Comparison of ENCODE assay signal across 11 cellular contexts in genomic region chr17:80751070-80751459, GRCh38.
DNase-seq lines count a peak whose midpoint lies in the region; ATAC-seq and TF ChIP-seq lines count a peak whose summit lies in the region.
"Had no signal": no experiment of that assay in that cellular context is flagged by ENCODE, and none has a peak within 500 bp of the region (broad histone marks: within the 10 kb centered on the region; RNA-seq: fewer than 3 reads in every experiment).

No MANE protein-coding gene starts in this region.

- peaks cover 37% of the 10 kb centered on the region for H3K36me3 ChIP-seq in KOPT-K1 (ENCODE audit: insufficient read depth, low read length)

- no peaks in the 10 kb centered on the region for H3K9me3 ChIP-seq in KOPT-K1 (ENCODE audit: insufficient read depth, low read length, poor library complexity, severe bottlenecking)
- H3K9me3 ChIP-seq: pancreas had no signal

- peak overlapping the region; percentile 80 for H3K27ac ChIP-seq in KOPT-K1 (ENCODE audit: low read depth, low read length, poor library complexity, severe bottlenecking)
- H3K27ac ChIP-seq: pancreas had no signal

- DNase-seq in Ammon's horn (ENCODE audit: low spot score) (peak; percentile 74), fibroblast of gingiva (ENCODE audit: low read depth) (peak; percentile 44), osteocyte (ENCODE audit: extremely low spot score, unreplicated experiment) (no peak), NCI-H2227 treated with DMSO at 0.1 percent for 48 hours (lab: John Stamatoyannopoulos, UW) (no peak), GOT3 (lab: John Stamatoyannopoulos, UW) (no peak)
- no peak for DNase-seq in effector memory CD8-positive, alpha-beta T cell
- DNase-seq: CD4-positive, alpha-beta memory T cell; NCI-H526; pancreas had no signal

- ATAC-seq in effector memory CD8-positive, alpha-beta T cell (replicated peaks), result no peak
- no peak for ATAC-seq in GM19397 (IDR thresholded peaks at IDR 0.05; ENCODE audit: unreplicated experiment)

- H3K4me3 Mint-ChIP-seq in osteocyte (ENCODE audit: unreplicated experiment), result no peak overlapping the region
- H3K4me3 Mint-ChIP-seq in effector memory CD8-positive, alpha-beta T cell, result no peak overlapping the region
- H3K4me3 Mint-ChIP-seq: CD4-positive, alpha-beta memory T cell had no signal

- peaks cover 15% of the 10 kb centered on the region for H3K4me1 Mint-ChIP-seq in osteocyte (ENCODE audit: unreplicated experiment)
- peaks cover 4% of the 10 kb centered on the region in 2 donors for H3K4me1 Mint-ChIP-seq in effector memory CD8-positive, alpha-beta T cell (ENCODE audit: low read depth in 2 of 2)

- H3K36me3 Mint-ChIP-seq in osteocyte (ENCODE audit: unreplicated experiment), result peaks cover 12% of the 10 kb centered on the region
- peaks cover 3% of the 10 kb centered on the region for H3K36me3 Mint-ChIP-seq in effector memory CD8-positive, alpha-beta T cell (ENCODE audit: insufficient read depth)

- no peak for TF ChIP-seq CTCF in osteocyte (IDR thresholded peaks at IDR 0.05)

- no peaks in the 10 kb centered on the region for H3K27me3 Mint-ChIP-seq in osteocyte (ENCODE audit: unreplicated experiment)
- no peaks in the 10 kb centered on the region for H3K27me3 Mint-ChIP-seq in effector memory CD8-positive, alpha-beta T cell
- H3K27me3 Mint-ChIP-seq: CD4-positive, alpha-beta memory T cell had no signal

- H3K27ac Mint-ChIP-seq in osteocyte (ENCODE audit: unreplicated experiment), result peak overlapping the region; percentile 43
- H3K27ac Mint-ChIP-seq in effector memory CD8-positive, alpha-beta T cell, result no peak overlapping the region

- H3K9me3 Mint-ChIP-seq in osteocyte (ENCODE audit: unreplicated experiment), result no peaks in the 10 kb centered on the region
- no peaks in the 10 kb centered on the region for H3K9me3 Mint-ChIP-seq in effector memory CD8-positive, alpha-beta T cell
- H3K9me3 Mint-ChIP-seq: CD4-positive, alpha-beta memory T cell had no signal

Comparison
In these comparisons a context has a peak if more than half of its experiments do, and no peak if none do; other contexts are left out.
1. DNase-seq: peak in Ammon's horn (single experiment) and fibroblast of gingiva (single experiment); none in osteocyte (single experiment), effector memory CD8-positive, alpha-beta T cell (0 of 3), NCI-H2227 treated with DMSO at 0.1 percent for 48 hours (single experiment) and GOT3 (single experiment).